2 cellular contexts compared by ENCODE assay signal in the genomic region with DNA sequence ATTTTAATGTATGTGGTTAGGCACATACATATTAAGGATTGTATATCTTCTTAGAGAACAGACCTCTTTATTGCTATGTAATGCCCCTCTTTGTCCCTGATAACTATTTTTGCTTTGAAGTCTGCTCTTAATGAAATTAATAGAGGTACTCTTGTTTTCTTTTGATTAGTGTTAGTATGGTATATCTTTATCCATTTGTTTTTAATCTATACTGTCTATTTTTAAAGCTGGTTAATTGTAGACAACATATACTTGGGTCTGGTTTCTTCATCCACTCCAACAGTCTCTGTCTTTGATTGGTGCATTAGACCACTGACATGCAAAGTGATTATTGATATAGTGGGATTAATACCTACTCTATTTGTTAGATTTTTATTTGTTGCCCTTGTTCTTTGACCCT.
TF ChIP-seq lines count a peak whose summit lies in the region.

No MANE protein-coding gene starts in this region.

TF ChIP-seq in HEK293, 187 proteins besides CTCF, POLR2A, EP300 and RAD21 (continued from another document):
- TF ChIP-seq, protein P1, sequence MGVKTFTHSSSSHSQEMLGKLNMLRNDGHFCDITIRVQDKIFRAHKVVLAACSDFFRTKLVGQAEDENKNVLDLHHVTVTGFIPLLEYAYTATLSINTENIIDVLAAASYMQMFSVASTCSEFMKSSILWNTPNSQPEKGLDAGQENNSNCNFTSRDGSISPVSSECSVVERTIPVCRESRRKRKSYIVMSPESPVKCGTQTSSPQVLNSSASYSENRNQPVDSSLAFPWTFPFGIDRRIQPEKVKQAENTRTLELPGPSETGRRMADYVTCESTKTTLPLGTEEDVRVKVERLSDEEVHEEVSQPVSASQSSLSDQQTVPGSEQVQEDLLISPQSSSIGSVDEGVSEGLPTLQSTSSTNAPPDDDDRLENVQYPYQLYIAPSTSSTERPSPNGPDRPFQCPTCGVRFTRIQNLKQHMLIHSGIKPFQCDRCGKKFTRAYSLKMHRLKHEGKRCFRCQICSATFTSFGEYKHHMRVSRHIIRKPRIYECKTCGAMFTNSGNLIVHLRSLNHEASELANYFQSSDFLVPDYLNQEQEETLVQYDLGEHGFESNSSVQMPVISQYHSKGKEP (tag by site-specific recombination; IDR thresholded peaks at IDR 0.05): no peak

TF ChIP-seq in GM23338, 12 proteins besides CTCF, POLR2A, EP300 and RAD21 (continued from another document):
- TF ChIP-seq, protein P2, sequence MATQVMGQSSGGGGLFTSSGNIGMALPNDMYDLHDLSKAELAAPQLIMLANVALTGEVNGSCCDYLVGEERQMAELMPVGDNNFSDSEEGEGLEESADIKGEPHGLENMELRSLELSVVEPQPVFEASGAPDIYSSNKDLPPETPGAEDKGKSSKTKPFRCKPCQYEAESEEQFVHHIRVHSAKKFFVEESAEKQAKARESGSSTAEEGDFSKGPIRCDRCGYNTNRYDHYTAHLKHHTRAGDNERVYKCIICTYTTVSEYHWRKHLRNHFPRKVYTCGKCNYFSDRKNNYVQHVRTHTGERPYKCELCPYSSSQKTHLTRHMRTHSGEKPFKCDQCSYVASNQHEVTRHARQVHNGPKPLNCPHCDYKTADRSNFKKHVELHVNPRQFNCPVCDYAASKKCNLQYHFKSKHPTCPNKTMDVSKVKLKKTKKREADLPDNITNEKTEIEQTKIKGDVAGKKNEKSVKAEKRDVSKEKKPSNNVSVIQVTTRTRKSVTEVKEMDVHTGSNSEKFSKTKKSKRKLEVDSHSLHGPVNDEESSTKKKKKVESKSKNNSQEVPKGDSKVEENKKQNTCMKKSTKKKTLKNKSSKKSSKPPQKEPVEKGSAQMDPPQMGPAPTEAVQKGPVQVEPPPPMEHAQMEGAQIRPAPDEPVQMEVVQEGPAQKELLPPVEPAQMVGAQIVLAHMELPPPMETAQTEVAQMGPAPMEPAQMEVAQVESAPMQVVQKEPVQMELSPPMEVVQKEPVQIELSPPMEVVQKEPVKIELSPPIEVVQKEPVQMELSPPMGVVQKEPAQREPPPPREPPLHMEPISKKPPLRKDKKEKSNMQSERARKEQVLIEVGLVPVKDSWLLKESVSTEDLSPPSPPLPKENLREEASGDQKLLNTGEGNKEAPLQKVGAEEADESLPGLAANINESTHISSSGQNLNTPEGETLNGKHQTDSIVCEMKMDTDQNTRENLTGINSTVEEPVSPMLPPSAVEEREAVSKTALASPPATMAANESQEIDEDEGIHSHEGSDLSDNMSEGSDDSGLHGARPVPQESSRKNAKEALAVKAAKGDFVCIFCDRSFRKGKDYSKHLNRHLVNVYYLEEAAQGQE (IDR thresholded peaks at IDR 0.05; ENCODE audit: unreplicated experiment): no peak
- TF ChIP-seq, protein P3, sequence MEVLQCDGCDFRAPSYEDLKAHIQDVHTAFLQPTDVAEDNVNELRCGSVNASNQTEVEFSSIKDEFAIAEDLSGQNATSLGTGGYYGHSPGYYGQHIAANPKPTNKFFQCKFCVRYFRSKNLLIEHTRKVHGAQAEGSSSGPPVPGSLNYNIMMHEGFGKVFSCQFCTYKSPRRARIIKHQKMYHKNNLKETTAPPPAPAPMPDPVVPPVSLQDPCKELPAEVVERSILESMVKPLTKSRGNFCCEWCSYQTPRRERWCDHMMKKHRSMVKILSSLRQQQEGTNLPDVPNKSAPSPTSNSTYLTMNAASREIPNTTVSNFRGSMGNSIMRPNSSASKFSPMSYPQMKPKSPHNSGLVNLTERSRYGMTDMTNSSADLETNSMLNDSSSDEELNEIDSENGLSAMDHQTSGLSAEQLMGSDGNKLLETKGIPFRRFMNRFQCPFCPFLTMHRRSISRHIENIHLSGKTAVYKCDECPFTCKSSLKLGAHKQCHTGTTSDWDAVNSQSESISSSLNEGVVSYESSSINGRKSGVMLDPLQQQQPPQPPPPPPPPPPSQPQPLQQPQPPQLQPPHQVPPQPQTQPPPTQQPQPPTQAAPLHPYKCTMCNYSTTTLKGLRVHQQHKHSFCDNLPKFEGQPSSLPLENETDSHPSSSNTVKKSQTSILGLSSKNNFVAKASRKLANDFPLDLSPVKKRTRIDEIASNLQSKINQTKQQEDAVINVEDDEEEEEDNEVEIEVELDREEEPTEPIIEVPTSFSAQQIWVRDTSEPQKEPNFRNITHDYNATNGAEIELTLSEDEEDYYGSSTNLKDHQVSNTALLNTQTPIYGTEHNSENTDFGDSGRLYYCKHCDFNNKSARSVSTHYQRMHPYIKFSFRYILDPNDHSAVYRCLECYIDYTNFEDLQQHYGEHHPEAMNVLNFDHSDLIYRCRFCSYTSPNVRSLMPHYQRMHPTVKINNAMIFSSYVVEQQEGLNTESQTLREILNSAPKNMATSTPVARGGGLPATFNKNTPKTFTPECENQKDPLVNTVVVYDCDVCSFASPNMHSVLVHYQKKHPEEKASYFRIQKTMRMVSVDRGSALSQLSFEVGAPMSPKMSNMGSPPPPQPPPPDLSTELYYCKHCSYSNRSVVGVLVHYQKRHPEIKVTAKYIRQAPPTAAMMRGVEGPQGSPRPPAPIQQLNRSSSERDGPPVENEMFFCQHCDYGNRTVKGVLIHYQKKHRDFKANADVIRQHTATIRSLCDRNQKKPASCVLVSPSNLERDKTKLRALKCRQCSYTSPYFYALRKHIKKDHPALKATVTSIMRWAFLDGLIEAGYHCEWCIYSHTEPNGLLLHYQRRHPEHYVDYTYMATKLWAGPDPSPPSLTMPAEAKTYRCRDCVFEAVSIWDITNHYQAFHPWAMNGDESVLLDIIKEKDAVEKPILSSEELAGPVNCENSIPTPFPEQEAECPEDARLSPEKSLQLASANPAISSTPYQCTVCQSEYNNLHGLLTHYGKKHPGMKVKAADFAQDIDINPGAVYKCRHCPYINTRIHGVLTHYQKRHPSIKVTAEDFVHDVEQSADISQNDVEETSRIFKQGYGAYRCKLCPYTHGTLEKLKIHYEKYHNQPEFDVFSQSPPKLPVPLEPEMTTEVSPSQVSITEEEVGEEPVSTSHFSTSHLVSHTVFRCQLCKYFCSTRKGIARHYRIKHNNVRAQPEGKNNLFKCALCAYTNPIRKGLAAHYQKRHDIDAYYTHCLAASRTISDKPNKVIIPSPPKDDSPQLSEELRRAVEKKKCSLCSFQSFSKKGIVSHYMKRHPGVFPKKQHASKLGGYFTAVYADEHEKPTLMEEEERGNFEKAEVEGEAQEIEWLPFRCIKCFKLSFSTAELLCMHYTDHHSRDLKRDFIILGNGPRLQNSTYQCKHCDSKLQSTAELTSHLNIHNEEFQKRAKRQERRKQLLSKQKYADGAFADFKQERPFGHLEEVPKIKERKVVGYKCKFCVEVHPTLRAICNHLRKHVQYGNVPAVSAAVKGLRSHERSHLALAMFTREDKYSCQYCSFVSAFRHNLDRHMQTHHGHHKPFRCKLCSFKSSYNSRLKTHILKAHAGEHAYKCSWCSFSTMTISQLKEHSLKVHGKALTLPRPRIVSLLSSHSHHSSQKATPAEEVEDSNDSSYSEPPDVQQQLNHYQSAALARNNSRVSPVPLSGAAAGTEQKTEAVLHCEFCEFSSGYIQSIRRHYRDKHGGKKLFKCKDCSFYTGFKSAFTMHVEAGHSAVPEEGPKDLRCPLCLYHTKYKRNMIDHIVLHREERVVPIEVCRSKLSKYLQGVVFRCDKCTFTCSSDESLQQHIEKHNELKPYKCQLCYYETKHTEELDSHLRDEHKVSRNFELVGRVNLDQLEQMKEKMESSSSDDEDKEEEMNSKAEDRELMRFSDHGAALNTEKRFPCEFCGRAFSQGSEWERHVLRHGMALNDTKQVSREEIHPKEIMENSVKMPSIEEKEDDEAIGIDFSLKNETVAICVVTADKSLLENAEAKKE (CRISPR knock-in tag; IDR thresholded peaks at IDR 0.05): no peak
- TF ChIP-seq CREB1 (CRISPR knock-in tag; IDR thresholded peaks at IDR 0.05; ENCODE audit: low read depth) (no peak), JUNB (IDR thresholded peaks at IDR 0.05; ENCODE audit: unreplicated experiment) (no peak), EZH2phosphoT487 (IDR thresholded peaks at IDR 0.05; ENCODE audit: unreplicated experiment) (no peak)
